14 cellular contexts compared by ENCODE assay signal in genomic region chr11:11624926-11625325, GRCh38. TPM values are rescaled to one million over a fixed set of nuclear protein-coding genes. Genes with fewer than 3 reads are reported as not detected.
A peak's percentile ranks its signal among the peaks of the same experiment; 100 is the strongest.
DNase-seq lines count a peak whose midpoint lies in the region; ATAC-seq and TF ChIP-seq lines count a peak whose summit lies in the region.
"Had no signal": no experiment of that assay in that cellular context is flagged by ENCODE, and none has a peak within 500 bp of the region (broad histone marks: within the 10 kb centered on the region; RNA-seq: fewer than 3 reads in every experiment).

No MANE protein-coding gene starts in this region.

- H3K9ac ChIP-seq in neural progenitor cell = no peak overlapping the region

- H3K9me3 ChIP-seq in neural progenitor cell (ENCODE audit: low read depth) = no peaks in the 10 kb centered on the region
- H3K9me3 ChIP-seq: HAP-1 had no signal

- peaks cover 1% of the 10 kb centered on the region; the same call in 1 of the 2 replicates for H4K20me1 ChIP-seq in GM23338 (replicated peaks; ENCODE audit: insufficient read depth)
- no peaks in the 10 kb centered on the region for H4K20me1 ChIP-seq in neural progenitor cell (ENCODE audit: low read depth)

- H3K4me3 ChIP-seq in GM23338 = no peak overlapping the region
- H3K4me3 ChIP-seq in neural progenitor cell = no peak overlapping the region
- H3K4me3 ChIP-seq: HAP-1, K562 had no signal

- H3K4me2 ChIP-seq in GM23338 (0 out of 2 replicates have a peak overlapping the region, but pooled peaks have one; percentile 34), neural progenitor cell (peak overlapping the region; percentile 25)

- H3K36me3 Mint-ChIP-seq in GM23338 (ENCODE audit: low read depth) = no peaks in the 10 kb centered on the region
- no peaks in the 10 kb centered on the region for H3K36me3 Mint-ChIP-seq in chondrocyte (ENCODE audit: low read depth)
- H3K36me3 Mint-ChIP-seq in neural progenitor cell = no peaks in the 10 kb centered on the region
- H3K36me3 Mint-ChIP-seq: CD4-positive, alpha-beta memory T cell had no signal

- no peaks in the 10 kb centered on the region for H3K36me3 ChIP-seq in GM23338 (ENCODE audit: insufficient read depth)
- no peaks in the 10 kb centered on the region for H3K36me3 ChIP-seq in neural progenitor cell
- H3K36me3 ChIP-seq: HAP-1 had no signal

- DNase-seq in GM23338 (ENCODE audit: low spot score) = no peak
- no peak for DNase-seq in chondrocyte (ENCODE audit: low spot score)
- DNase-seq in neural progenitor cell (ENCODE audit: low spot score) = peak; percentile 38
- DNase-seq: AML-193; CD4-positive, alpha-beta memory T cell; DMS79 treated with DMSO at 0.1 percent for 48 hours; GF-D8; IMR-90 had no signal

- H3F3A ChIP-seq in GM23338 (replicated peaks; ENCODE audit: low read depth) (no peaks in the 10 kb centered on the region), neural progenitor cell (ENCODE audit: low read depth) (peaks cover 5% of the 10 kb centered on the region)

- H3K4me1 ChIP-seq in GM23338 (ENCODE audit: insufficient read depth) (peaks cover 35% of the 10 kb centered on the region), neural progenitor cell (peaks cover 26% of the 10 kb centered on the region)

- no peak for ATAC-seq in GM23338
- ATAC-seq in GM18868 (IDR thresholded peaks at IDR 0.05; ENCODE audit: unreplicated experiment) = no peak
- ATAC-seq in HG03139 (IDR thresholded peaks at IDR 0.05; ENCODE audit: unreplicated experiment) = no peak
- ATAC-seq in HG03045 (IDR thresholded peaks at IDR 0.05; ENCODE audit: unreplicated experiment) = no peak
- ATAC-seq: K562 had no signal

- H2AFZ ChIP-seq in GM23338 (no peak overlapping the region; the same call in 1 of the 2 replicates), neural progenitor cell (replicated peaks) (no peak overlapping the region)

- H3K27me3 ChIP-seq in GM23338 (ENCODE audit: insufficient read depth) (peaks cover 69% of the 10 kb centered on the region), neural progenitor cell (peaks cover 34% of the 10 kb centered on the region)

- no peaks in the 10 kb centered on the region for H3K9me3 Mint-ChIP-seq in GM23338
- H3K9me3 Mint-ChIP-seq in chondrocyte (ENCODE audit: low read depth) = no peaks in the 10 kb centered on the region
- H3K9me3 Mint-ChIP-seq in neural progenitor cell = no peaks in the 10 kb centered on the region
- H3K9me3 Mint-ChIP-seq: CD4-positive, alpha-beta memory T cell had no signal

- no peak overlapping the region for H3K27ac ChIP-seq in GM23338 (ENCODE audit: low read depth)
- no peak overlapping the region for H3K27ac ChIP-seq in neural progenitor cell
- H3K27ac ChIP-seq: C4-2B had no signal

- H3K4me3 Mint-ChIP-seq in GM23338 (no peak overlapping the region), chondrocyte (ENCODE audit: unreplicated experiment) (no peak overlapping the region), neural progenitor cell (no peak overlapping the region)
- H3K4me3 Mint-ChIP-seq: CD4-positive, alpha-beta memory T cell had no signal

- H3K9me2 ChIP-seq in GM23338 (ENCODE audit: insufficient read depth) = 0 out of 2 replicates have a peak, but pooled peaks cover 7% of the 10 kb centered on the region

- TF ChIP-seq CTCF in GM23338 (conservative IDR thresholded peaks at IDR 0.05; ENCODE audit: low read depth in 2 of 2) = no peak
- TF ChIP-seq CTCF in chondrocyte (IDR thresholded peaks at IDR 0.05) = peak; percentile 26
- TF ChIP-seq CTCF in neural progenitor cell (IDR thresholded peaks at IDR 0.05) = no peak

- H3K4me1 Mint-ChIP-seq in GM23338 = peaks cover 37% of the 10 kb centered on the region
- H3K4me1 Mint-ChIP-seq in chondrocyte (ENCODE audit: low read depth) = peaks cover 16% of the 10 kb centered on the region
- peaks cover 15% of the 10 kb centered on the region for H3K4me1 Mint-ChIP-seq in neural progenitor cell

- no peak overlapping the region for H3K27ac Mint-ChIP-seq in GM23338
- no peak overlapping the region for H3K27ac Mint-ChIP-seq in chondrocyte (ENCODE audit: unreplicated experiment)
- peak overlapping the region; percentile 14 for H3K27ac Mint-ChIP-seq in neural progenitor cell

- H3K79me2 ChIP-seq in GM23338 (replicated peaks; ENCODE audit: insufficient read depth) (no peaks in the 10 kb centered on the region), neural progenitor cell (ENCODE audit: low read depth) (no peaks in the 10 kb centered on the region)

- H3K27me3 Mint-ChIP-seq in GM23338 (ENCODE audit: insufficient read depth, low read depth, poor library complexity) = peaks cover 24% of the 10 kb centered on the region
- H3K27me3 Mint-ChIP-seq in chondrocyte (ENCODE audit: low read depth) = peaks cover 6% of the 10 kb centered on the region
- peaks cover 15% of the 10 kb centered on the region for H3K27me3 Mint-ChIP-seq in neural progenitor cell (ENCODE audit: insufficient read depth, low read depth)

TF ChIP-seq in GM23338, 12 proteins besides CTCF, POLR2A, EP300 and RAD21 (continues in another document):
- TF ChIP-seq POLR2AphosphoS5 (IDR thresholded peaks at IDR 0.05; ENCODE audit: low read depth) = no peak
- no peak for TF ChIP-seq CREB1 (CRISPR knock-in tag; IDR thresholded peaks at IDR 0.05; ENCODE audit: low read depth)
- no peak for TF ChIP-seq STAT1 (IDR thresholded peaks at IDR 0.05; ENCODE audit: unreplicated experiment)
- TF ChIP-seq ZNF331 (CRISPR knock-in tag; IDR thresholded peaks at IDR 0.05; ENCODE audit: low read depth) = no peak
- no peak for TF ChIP-seq NANOG (IDR thresholded peaks at IDR 0.05; ENCODE audit: borderline replicate concordance)
- TF ChIP-seq EZH2 (IDR thresholded peaks at IDR 0.05; ENCODE audit: low read depth, unreplicated experiment) = no peak
- no peak for TF ChIP-seq EZH2phosphoT487 (IDR thresholded peaks at IDR 0.05; ENCODE audit: unreplicated experiment)
- TF ChIP-seq ZNF114 (CRISPR knock-in tag; IDR thresholded peaks at IDR 0.05) = no peak
- no peak for TF ChIP-seq REST (IDR thresholded peaks at IDR 0.05; ENCODE audit: unreplicated experiment)
- no peak for TF ChIP-seq JUNB (IDR thresholded peaks at IDR 0.05; ENCODE audit: unreplicated experiment)

RNA-seq across cellular contexts. Expression of gene GALNT18, which starts 3.1 kb away (rescaled TPM):
- total RNA-seq in GM23338 (2014; rRNA removed; shearing (Covaris generic)) = 10.8 and 12.2 TPM in 2 replicates
- polyA plus RNA-seq in GM23338 (2016; fragmentation: Nextera tagmentation; extraction: Ambion mirVana) = 3.2 and 4.3 TPM in 2 replicates
- total RNA-seq in chondrocyte (35.9 to 38.4 TPM (median 36.4 TPM) in 3 replicates), neural progenitor cell (ENCODE audit: low replicate concordance) (2.4 and 4.0 TPM in 2 replicates)
- total RNA-seq: CD4-positive, alpha-beta memory T cell; K562 had no signal
- polyA plus RNA-seq: CD4-positive, alpha-beta memory T cell; K562 had no signal
